ENCODE assay signal across 24 cellular contexts in the genomic region with DNA sequence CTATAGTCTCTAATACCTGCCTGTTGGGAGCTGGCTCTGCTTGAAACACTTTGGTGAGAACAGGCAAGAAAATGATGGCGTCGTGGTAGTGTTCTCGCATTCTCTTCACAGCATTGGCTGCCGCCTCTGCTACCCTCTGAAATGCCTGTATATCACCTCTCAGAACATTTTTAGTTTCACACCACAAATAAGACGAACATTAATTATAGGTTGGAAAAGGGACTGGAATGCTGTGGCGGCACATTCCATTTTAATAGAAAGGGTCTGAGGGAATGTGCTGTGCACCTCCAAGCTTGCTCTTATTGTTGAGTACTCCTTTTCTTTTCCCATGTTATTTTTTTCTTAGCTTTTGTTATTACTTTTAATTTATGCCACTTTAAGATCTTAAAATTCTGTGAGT.
"Had no signal": no experiment of that assay in that cellular context is flagged by ENCODE, and none has a peak within 500 bp of the region (broad histone marks: within the 10 kb centered on the region; RNA-seq: fewer than 3 reads in every experiment).

No MANE protein-coding gene starts in this region.

- H3K4me1 ChIP-seq: lower lobe of right lung had no signal

- H3K27ac ChIP-seq: esophagus squamous epithelium, heart right ventricle, lower lobe of right lung, neutrophil, pancreas, suprapubic skin, upper lobe of left lung had no signal

- ATAC-seq: effector memory CD8-positive, alpha-beta T cell; lower lobe of right lung; natural killer cell; sciatic nerve; stimulated activated naive B cell treated with anti-CD40 and anti-IgM and Interleukin-4, amounts not matched to agents 10 μg/mL and 1 μg/mL and 100 μg/mL, for 72 hours had no signal

- H3K9me3 ChIP-seq: esophagus squamous epithelium, heart right ventricle, lower lobe of right lung, neutrophil, pancreas, suprapubic skin, upper lobe of left lung had no signal

- FAIRE-seq: endometrium, keratinocyte, pancreas, urothelium cell line had no signal

- H3K4me3 ChIP-seq: esophagus squamous epithelium, heart right ventricle, lower lobe of right lung, pancreas, suprapubic skin, upper lobe of left lung had no signal

- H3K27me3 Mint-ChIP-seq: effector memory CD8-positive, alpha-beta T cell; stimulated activated naive B cell treated with anti-CD40 and anti-IgM and Interleukin-4, amounts not matched to agents 10 μg/mL and 1 μg/mL and 100 μg/mL, for 72 hours had no signal

- H3K4me1 Mint-ChIP-seq: immature natural killer cell, natural killer cell, neural crest cell had no signal

- H3K9me3 Mint-ChIP-seq: effector memory CD8-positive, alpha-beta T cell; immature natural killer cell; natural killer cell; neural crest cell; stimulated activated naive B cell treated with anti-CD40 and anti-IgM and Interleukin-4, amounts not matched to agents 10 μg/mL and 1 μg/mL and 100 μg/mL, for 72 hours had no signal

- H3K27ac Mint-ChIP-seq: effector memory CD8-positive, alpha-beta T cell; immature natural killer cell; natural killer cell; stimulated activated naive B cell treated with anti-CD40 and anti-IgM and Interleukin-4, amounts not matched to agents 10 μg/mL and 1 μg/mL and 100 μg/mL, for 72 hours; stimulated activated naive CD8-positive, alpha-beta T cell treated with anti-CD3 and anti-CD28 coated beads, Interleukin-15, Interleukin-2, amounts not matched to agents 100 ng/mL and 50 ng/mL, for 24 hours had no signal

- DNase-seq: cortex of kidney; effector memory CD8-positive, alpha-beta T cell; erythroblast; esophagus squamous epithelium; foreskin melanocyte; glutamatergic neuron; hippocampal formation; immature natural killer cell; left ventricle myocardium superior; lower lobe of right lung; natural killer cell; pancreas; retina; stimulated activated naive B cell treated with anti-CD40 and anti-IgM and Interleukin-4, amounts not matched to agents 10 μg/mL and 1 μg/mL and 100 μg/mL, for 72 hours; upper lobe of left lung had no signal

- H3K36me3 Mint-ChIP-seq: immature natural killer cell; natural killer cell; stimulated activated naive B cell treated with anti-CD40 and anti-IgM and Interleukin-4, amounts not matched to agents 10 μg/mL and 1 μg/mL and 100 μg/mL, for 72 hours had no signal

- H3K4me3 Mint-ChIP-seq: effector memory CD8-positive, alpha-beta T cell; immature natural killer cell; natural killer cell; neural crest cell; stimulated activated naive B cell treated with anti-CD40 and anti-IgM and Interleukin-4, amounts not matched to agents 10 μg/mL and 1 μg/mL and 100 μg/mL, for 72 hours; stimulated activated naive CD8-positive, alpha-beta T cell treated with anti-CD3 and anti-CD28 coated beads, Interleukin-15, Interleukin-2, amounts not matched to agents 100 ng/mL and 50 ng/mL, for 24 hours had no signal
